ENCODE assay signal across 22 cellular contexts in the genomic region with DNA sequence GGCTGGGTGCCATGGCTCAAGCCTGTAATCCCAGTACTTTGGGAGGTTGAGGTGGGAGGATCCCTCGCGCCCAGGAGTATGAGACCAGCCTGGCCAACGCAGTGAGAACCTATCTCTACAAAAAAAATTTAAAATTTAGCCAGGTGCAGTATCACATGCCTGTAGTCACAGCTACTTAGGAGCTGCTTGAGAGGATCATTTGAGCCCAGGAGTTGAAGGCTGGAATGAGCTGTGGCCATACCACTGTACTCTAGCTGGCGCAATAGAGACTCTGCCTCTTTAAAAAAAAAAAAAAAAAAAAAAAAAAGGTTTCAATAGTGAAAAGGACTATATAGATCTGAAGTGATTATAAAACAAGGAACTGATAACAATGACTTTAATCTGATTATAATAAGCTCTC. TPM values are rescaled to one million over a fixed set of nuclear protein-coding genes. Genes with fewer than 3 reads are reported as not detected.
A peak's percentile ranks its signal among the peaks of the same experiment; 100 is the strongest.
DNase-seq lines count a peak whose midpoint lies in the region; ATAC-seq and TF ChIP-seq lines count a peak whose summit lies in the region.
"Had no signal": no experiment of that assay in that cellular context is flagged by ENCODE, and none has a peak within 500 bp of the region (broad histone marks: within the 10 kb centered on the region; RNA-seq: fewer than 3 reads in every experiment).

No MANE protein-coding gene starts in this region.

- H3K79me2 ChIP-seq in SK-N-SH (ENCODE audit: insufficient read depth) (peaks cover 58% of the 10 kb centered on the region), GM23248 (ENCODE audit: insufficient read depth) (peaks cover 81% of the 10 kb centered on the region)

- no peak overlapping the region for H3K9ac ChIP-seq in SK-N-SH
- H3K9ac ChIP-seq in GM23248: no peak overlapping the region

- CTCF ChIA-PET in SK-N-SH (lab: Yijun Ruan, JAX): interaction anchor here (1.1 kb wide), 1 partner anchor 149 kb away, joined by 3 read pairs; no protein-coding TSS in a partner anchor

- H3K27ac ChIP-seq in SK-N-SH (ENCODE audit: low read depth in 2 of 2, low read length in 1 of 2) (no peak overlapping the region), left lung (peak overlapping the region in 1 of 2 donors; percentile 13), GM23248 (no peak overlapping the region)
- H3K27ac ChIP-seq: HL-60, suprapubic skin had no signal

- ATAC-seq in SK-N-SH treated with all-trans-retinoic acid at 6 μM for 48 hours: peak; percentile 59
- ATAC-seq in T-helper 17 cell: peak; percentile 32
- peak; percentile 90 for ATAC-seq in left lung
- ATAC-seq: stimulated activated effector memory CD8-positive, alpha-beta T cell treated with anti-CD3 and anti-CD28 coated beads, Interleukin-12 subunit alpha, Interleukin-12 subunit beta, amount 100 ng/mL, for 72 hours had no signal

- intact Hi-C loops in left lung (cut with DNase I): no loop called here

- H3K4me2 ChIP-seq in SK-N-SH: no peak overlapping the region
- no peak overlapping the region for H3K4me2 ChIP-seq in GM23248 (ENCODE audit: unreplicated experiment)

- TF ChIP-seq RAD21 in SK-N-SH (IDR thresholded peaks at IDR 0.05; ENCODE audit: low read length): no peak

- TF ChIP-seq CTCF in SK-N-SH (IDR thresholded peaks at IDR 0.05): no peak
- peak; percentile 0 for TF ChIP-seq CTCF in GM10266 (IDR thresholded peaks at IDR 0.05; ENCODE audit: control insufficient read depth, insufficient read depth, low read depth, missing control alignments)
- no peak for TF ChIP-seq CTCF in left lung (IDR thresholded peaks at IDR 0.05)

- peaks cover 39 to 69% of the 10 kb centered on the region in 2 experiments for H3K36me3 ChIP-seq in SK-N-SH (replicated peaks in 1 of 2; ENCODE audit: control insufficient read depth in 1 of 2, insufficient read depth in 2 of 2, low read length in 1 of 2)
- H3K36me3 ChIP-seq in left lung: peaks cover 0 to 100% of the 10 kb centered on the region in 2 donors
- peaks cover 58% of the 10 kb centered on the region for H3K36me3 ChIP-seq in GM23248 (ENCODE audit: low read depth)

- no peak overlapping the region for H2AFZ ChIP-seq in SK-N-SH (ENCODE audit: low read depth)
- H2AFZ ChIP-seq in GM23248: no peak overlapping the region

- DNase-seq in SK-N-SH (no peak), GM10266 (ENCODE audit: extremely low spot score) (no peak), T-helper 17 cell (no peak), left lung (no peak), globus pallidus (ENCODE audit: low spot score) (no peak), NCI-H345 (lab: John Stamatoyannopoulos, UW) (no peak), GM23248 (no peak)
- DNase-seq: activated CD4-positive, alpha-beta T cell treated with anti-CD3 and anti-CD28 coated beads for 1 hour; dorsolateral prefrontal cortex; glutamatergic neuron; NCI-H1092; NCI-H187; OCI-M1; SHP77; small intestine; stimulated activated CD4-positive, alpha-beta T cell treated with anti-CD3 and anti-CD28 coated beads, Interleukin-2, amount 100 ng/mL, for 24 hours had no signal

- peaks cover 3% of the 10 kb centered on the region for H3K36me3 Mint-ChIP-seq in T-helper 17 cell (ENCODE audit: low read depth)

- peaks cover 9% of the 10 kb centered on the region for H3K4me1 Mint-ChIP-seq in T-helper 17 cell

- H3K9me2 ChIP-seq in SK-N-SH (no peaks in the 10 kb centered on the region), GM23248 (ENCODE audit: insufficient read depth) (no peaks in the 10 kb centered on the region)

- H3K9me3 ChIP-seq in SK-N-SH (no peaks in the 10 kb centered on the region), T-helper 17 cell (ENCODE audit: control insufficient read depth, low read length, poor library complexity, severe bottlenecking) (no peaks in the 10 kb centered on the region), left lung (no peaks in the 10 kb centered on the region), GM23248 (ENCODE audit: low read depth) (no peaks in the 10 kb centered on the region)
- H3K9me3 ChIP-seq: suprapubic skin had no signal

- H3F3A ChIP-seq in SK-N-SH (replicated peaks; ENCODE audit: insufficient read depth) (peaks cover 22% of the 10 kb centered on the region), GM23248 (ENCODE audit: insufficient read depth) (peaks cover 30% of the 10 kb centered on the region)

- peaks cover 4% of the 10 kb centered on the region; the same call in 1 of the 2 replicates for H4K20me1 ChIP-seq in SK-N-SH (ENCODE audit: insufficient read depth)
- no peaks in the 10 kb centered on the region for H4K20me1 ChIP-seq in GM23248 (ENCODE audit: insufficient read depth)

- H3K27me3 ChIP-seq in SK-N-SH (ENCODE audit: insufficient read depth) (no peaks in the 10 kb centered on the region), left lung (no peaks in the 10 kb centered on the region), GM23248 (replicated peaks; ENCODE audit: insufficient read depth) (no peaks in the 10 kb centered on the region)
- H3K27me3 ChIP-seq: dorsolateral prefrontal cortex, suprapubic skin had no signal

- TF ChIP-seq EP300 in SK-N-SH (IDR thresholded peaks at IDR 0.05; ENCODE audit: borderline replicate concordance in 1 of 2, low read depth in 1 of 2, low read length in 1 of 2): no peak

- H3K4me3 ChIP-seq in SK-N-SH (ENCODE audit: low read depth in 2 of 2, low read length in 1 of 2): no peak overlapping the region
- H3K4me3 ChIP-seq in left lung: no peak overlapping the region
- no peak overlapping the region for H3K4me3 ChIP-seq in GM23248
- H3K4me3 ChIP-seq: dorsolateral prefrontal cortex, suprapubic skin had no signal

- H3K4me1 ChIP-seq in SK-N-SH (ENCODE audit: control insufficient read depth in 1 of 2, insufficient read depth in 2 of 2, low read depth in 1 of 2, low read length in 1 of 2): no peaks in the 10 kb centered on the region
- H3K4me1 ChIP-seq in left lung: peaks cover 0 to 11% of the 10 kb centered on the region in 2 donors
- H3K4me1 ChIP-seq in GM23248 (ENCODE audit: insufficient read depth): no peaks in the 10 kb centered on the region
- H3K4me1 ChIP-seq: suprapubic skin had no signal

- in situ Hi-C loops in GM23248 (cut with MboI): no loop called here

- POLR2A ChIA-PET in SK-N-SH (lab: Yijun Ruan, JAX): no interaction called here

- H3K4me3 Mint-ChIP-seq in T-helper 17 cell: no peak overlapping the region
- H3K4me3 Mint-ChIP-seq: activated naive CD4-positive, alpha-beta T cell treated with anti-CD3 and anti-CD28 coated beads, Interleukin-2, amount 50 U/mL, for 24 hours; central memory CD8-positive, alpha-beta T cell; stimulated activated effector memory CD8-positive, alpha-beta T cell treated with anti-CD3 and anti-CD28 coated beads, Interleukin-12 subunit alpha, Interleukin-12 subunit beta, amount 100 ng/mL, for 72 hours had no signal

- H3K27me3 Mint-ChIP-seq in T-helper 17 cell: no peaks in the 10 kb centered on the region
- H3K27me3 Mint-ChIP-seq: activated naive CD4-positive, alpha-beta T cell treated with anti-CD3 and anti-CD28 coated beads, Interleukin-2, amount 50 U/mL, for 24 hours; central memory CD8-positive, alpha-beta T cell had no signal

- no peak overlapping the region for H3K27ac Mint-ChIP-seq in T-helper 17 cell
- H3K27ac Mint-ChIP-seq: stimulated activated effector memory CD8-positive, alpha-beta T cell treated with anti-CD3 and anti-CD28 coated beads, Interleukin-12 subunit alpha, Interleukin-12 subunit beta, amount 100 ng/mL, for 72 hours had no signal

- WGBS in SK-N-SH (ENCODE audit: low lambda C conversion rate): 95% methylated on average over 4 of the region's 4 CpGs
- WGBS in GM23248 (ENCODE audit: low coverage in 1 of 2, low lambda C conversion rate in 2 of 2, missing lambda C conversion rate in 2 of 2), 2 experiments: 97 to 99% methylated on average over 4 of the region's 4 CpGs

TF ChIP-seq in SK-N-SH treated with all-trans-retinoic acid at 6 μM for 48 hours, 23 proteins besides CTCF, POLR2A, EP300 and RAD21 (continues in another document):
- TF ChIP-seq TOX (CRISPR knock-in tag; IDR thresholded peaks at IDR 0.05; ENCODE audit: borderline replicate concordance) (no peak), TCF4 (CRISPR knock-in tag; IDR thresholded peaks at IDR 0.05; ENCODE audit: borderline replicate concordance) (no peak)

TF ChIP-seq in SK-N-SH, 30 proteins besides CTCF, POLR2A, EP300 and RAD21:
- TF ChIP-seq, protein P1, sequence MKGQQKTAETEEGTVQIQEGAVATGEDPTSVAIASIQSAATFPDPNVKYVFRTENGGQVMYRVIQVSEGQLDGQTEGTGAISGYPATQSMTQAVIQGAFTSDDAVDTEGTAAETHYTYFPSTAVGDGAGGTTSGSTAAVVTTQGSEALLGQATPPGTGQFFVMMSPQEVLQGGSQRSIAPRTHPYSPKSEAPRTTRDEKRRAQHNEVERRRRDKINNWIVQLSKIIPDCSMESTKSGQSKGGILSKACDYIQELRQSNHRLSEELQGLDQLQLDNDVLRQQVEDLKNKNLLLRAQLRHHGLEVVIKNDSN (IDR thresholded peaks at IDR 0.05; ENCODE audit: borderline replicate concordance, low read depth): no peak
- TF ChIP-seq MEF2A (IDR thresholded peaks at IDR 0.05; ENCODE audit: borderline replicate concordance, low read depth) (no peak), EZH2phosphoT487 (IDR thresholded peaks at IDR 0.05; ENCODE audit: borderline replicate concordance, low read depth) (no peak), RFX5 (IDR thresholded peaks at IDR 0.05; ENCODE audit: low read length) (no peak)

RNA-seq across cellular contexts. Expression of gene PSMA3, which starts 13.5 kb away (rescaled TPM):
- polyA plus RNA-seq in SK-N-SH (2012; rRNA removed) (203 and 214 TPM in 2 replicates), GM23248 (2016; fragmentation: Nextera tagmentation; extraction: Ambion mirVana) (182 and 183 TPM in 2 replicates)
- 226 and 277 TPM in 2 replicates for polyA plus RNA-seq in SK-N-SH (2012; cell fraction: cytosol; rRNA removed)
- 80.2 and 132 TPM in 2 replicates for polyA plus RNA-seq in SK-N-SH (2012; cell fraction: nucleus; rRNA removed)
- total RNA-seq in T-helper 17 cell (100 to 1,000 TPM; 101 to 102 TPM), left lung (100 to 1,000 TPM; 152 to 238 TPM)
- total RNA-seq in GM23248 (2014; rRNA removed; shearing (Covaris generic)): 46.2 and 54.0 TPM in 2 replicates

RNA-seq across cellular contexts. Expression of gene ARID4A, which starts 40.2 kb away (rescaled TPM):
- polyA plus RNA-seq in SK-N-SH (2012; rRNA removed) (4.6 and 5.6 TPM in 2 replicates), GM23248 (2016; fragmentation: Nextera tagmentation; extraction: Ambion mirVana) (13.7 and 17.3 TPM in 2 replicates)
- 4.8 and 7.2 TPM in 2 replicates for polyA plus RNA-seq in SK-N-SH (2012; cell fraction: cytosol; rRNA removed)
- 12.3 and 13.9 TPM in 2 replicates for polyA plus RNA-seq in SK-N-SH (2012; cell fraction: nucleus; rRNA removed)
- total RNA-seq in T-helper 17 cell (10 to 100 TPM; 87.1 to 90.2 TPM), left lung (10 to 100 TPM; 27.6 to 27.7 TPM)
- 3.2 and 5.7 TPM in 2 replicates for total RNA-seq in GM23248 (2014; rRNA removed; shearing (Covaris generic))

RNA-seq across cellular contexts. Expression of gene ACTR10, which starts 58.2 kb away (rescaled TPM):
- polyA plus RNA-seq in SK-N-SH (2012; rRNA removed) (32.9 and 54.2 TPM in 2 replicates), GM23248 (2016; fragmentation: Nextera tagmentation; extraction: Ambion mirVana) (188 and 210 TPM in 2 replicates)
- 54.9 and 73.5 TPM in 2 replicates for polyA plus RNA-seq in SK-N-SH (2012; cell fraction: cytosol; rRNA removed)
- polyA plus RNA-seq in SK-N-SH (2012; cell fraction: nucleus; rRNA removed): 27.3 and 41.2 TPM in 2 replicates
- total RNA-seq in T-helper 17 cell (10 to 100 TPM; 35.5 to 38.0 TPM), left lung (10 to 100 TPM; 68.3 to 72.8 TPM)
- total RNA-seq in GM23248 (2014; rRNA removed; shearing (Covaris generic)): 69.9 and 99.1 TPM in 2 replicates

Comparison
In these comparisons a context has a peak if more than half of its experiments do, and no peak if none do; other contexts are left out.
1. ATAC-seq: peak in every context shown above with its lines; median percentile 90 in left lung; 59 in SK-N-SH treated with all-trans-retinoic acid at 6 μM for 48 hours; 32 in T-helper 17 cell.